In the genomic region with DNA sequence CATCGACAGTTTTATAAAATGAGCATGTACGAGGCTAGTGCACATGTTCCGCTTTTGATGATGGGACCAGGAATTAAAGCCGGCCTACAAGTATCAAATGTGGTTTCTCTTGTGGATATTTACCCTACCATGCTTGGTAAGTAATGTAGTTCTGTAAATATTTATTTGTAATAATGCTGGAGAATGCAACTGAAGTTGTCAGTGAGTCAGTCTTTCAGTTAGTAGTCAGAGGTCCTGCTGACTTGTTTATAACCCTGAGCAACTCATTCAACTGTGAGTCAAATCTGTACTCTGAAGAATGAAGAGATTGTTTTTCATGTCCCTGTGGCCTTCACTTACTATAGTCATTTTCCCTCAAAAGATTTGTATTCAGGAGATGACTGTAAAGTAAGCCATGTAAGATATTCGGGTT, we compare ENCODE assay signal across 1 cellular context.
TF ChIP-seq lines count a peak whose summit lies in the region.

No MANE protein-coding gene starts in this region.

TF ChIP-seq in GM12878, 131 proteins besides CTCF, POLR2A, EP300 and RAD21:
- TF ChIP-seq ASH2L (IDR thresholded peaks at IDR 0.05; ENCODE audit: borderline replicate concordance, low read depth) (no peak), TARDBP (IDR thresholded peaks at IDR 0.05; ENCODE audit: borderline replicate concordance) (no peak), CBX5 (IDR thresholded peaks at IDR 0.05; ENCODE audit: low read depth) (no peak), RBBP5 (conservative IDR thresholded peaks at IDR 0.05) (no peak), NFIC (IDR thresholded peaks at IDR 0.05; ENCODE audit: low read depth, low read length) (peak; percentile 41; the same call in 1 of the 2 replicates), RUNX3 (IDR thresholded peaks at IDR 0.05; ENCODE audit: low read length) (peak; percentile 29; the same call in 1 of the 2 replicates), IRF4 (IDR thresholded peaks at IDR 0.05; ENCODE audit: low read depth, low read length) (peak; percentile 56; the same call in 1 of the 2 replicates), KLF5 (IDR thresholded peaks at IDR 0.05; ENCODE audit: partially characterized antibody) (no peak), SMAD1 (IDR thresholded peaks at IDR 0.05; ENCODE audit: low read depth, partially characterized antibody) (no peak), ZNF384 (IDR thresholded peaks at IDR 0.05; ENCODE audit: borderline replicate concordance, low read depth, low read length) (no peak), JUNB (IDR thresholded peaks at IDR 0.05) (peak; percentile 88)
- TF ChIP-seq, protein P1, sequence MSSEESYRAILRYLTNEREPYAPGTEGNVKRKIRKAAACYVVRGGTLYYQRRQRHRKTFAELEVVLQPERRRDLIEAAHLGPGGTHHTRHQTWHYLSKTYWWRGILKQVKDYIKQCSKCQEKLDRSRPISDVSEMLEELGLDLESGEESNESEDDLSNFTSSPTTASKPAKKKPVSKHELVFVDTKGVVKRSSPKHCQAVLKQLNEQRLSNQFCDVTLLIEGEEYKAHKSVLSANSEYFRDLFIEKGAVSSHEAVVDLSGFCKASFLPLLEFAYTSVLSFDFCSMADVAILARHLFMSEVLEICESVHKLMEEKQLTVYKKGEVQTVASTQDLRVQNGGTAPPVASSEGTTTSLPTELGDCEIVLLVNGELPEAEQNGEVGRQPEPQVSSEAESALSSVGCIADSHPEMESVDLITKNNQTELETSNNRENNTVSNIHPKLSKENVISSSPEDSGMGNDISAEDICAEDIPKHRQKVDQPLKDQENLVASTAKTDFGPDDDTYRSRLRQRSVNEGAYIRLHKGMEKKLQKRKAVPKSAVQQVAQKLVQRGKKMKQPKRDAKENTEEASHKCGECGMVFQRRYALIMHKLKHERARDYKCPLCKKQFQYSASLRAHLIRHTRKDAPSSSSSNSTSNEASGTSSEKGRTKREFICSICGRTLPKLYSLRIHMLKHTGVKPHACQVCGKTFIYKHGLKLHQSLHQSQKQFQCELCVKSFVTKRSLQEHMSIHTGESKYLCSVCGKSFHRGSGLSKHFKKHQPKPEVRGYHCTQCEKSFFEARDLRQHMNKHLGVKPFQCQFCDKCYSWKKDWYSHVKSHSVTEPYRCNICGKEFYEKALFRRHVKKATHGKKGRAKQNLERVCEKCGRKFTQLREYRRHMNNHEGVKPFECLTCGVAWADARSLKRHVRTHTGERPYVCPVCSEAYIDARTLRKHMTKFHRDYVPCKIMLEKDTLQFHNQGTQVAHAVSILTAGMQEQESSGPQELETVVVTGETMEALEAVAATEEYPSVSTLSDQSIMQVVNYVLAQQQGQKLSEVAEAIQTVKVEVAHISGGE (CRISPR knock-in tag; IDR thresholded peaks at IDR 0.05), result no peak
- TF ChIP-seq, protein P2, sequence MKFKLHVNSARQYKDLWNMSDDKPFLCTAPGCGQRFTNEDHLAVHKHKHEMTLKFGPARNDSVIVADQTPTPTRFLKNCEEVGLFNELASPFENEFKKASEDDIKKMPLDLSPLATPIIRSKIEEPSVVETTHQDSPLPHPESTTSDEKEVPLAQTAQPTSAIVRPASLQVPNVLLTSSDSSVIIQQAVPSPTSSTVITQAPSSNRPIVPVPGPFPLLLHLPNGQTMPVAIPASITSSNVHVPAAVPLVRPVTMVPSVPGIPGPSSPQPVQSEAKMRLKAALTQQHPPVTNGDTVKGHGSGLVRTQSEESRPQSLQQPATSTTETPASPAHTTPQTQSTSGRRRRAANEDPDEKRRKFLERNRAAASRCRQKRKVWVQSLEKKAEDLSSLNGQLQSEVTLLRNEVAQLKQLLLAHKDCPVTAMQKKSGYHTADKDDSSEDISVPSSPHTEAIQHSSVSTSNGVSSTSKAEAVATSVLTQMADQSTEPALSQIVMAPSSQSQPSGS (IDR thresholded peaks at IDR 0.05; ENCODE audit: low read length), result peak; percentile 49; the same call in 1 of the 2 replicates
